ENCODE assay signal across 9 cellular contexts in the genomic region with DNA sequence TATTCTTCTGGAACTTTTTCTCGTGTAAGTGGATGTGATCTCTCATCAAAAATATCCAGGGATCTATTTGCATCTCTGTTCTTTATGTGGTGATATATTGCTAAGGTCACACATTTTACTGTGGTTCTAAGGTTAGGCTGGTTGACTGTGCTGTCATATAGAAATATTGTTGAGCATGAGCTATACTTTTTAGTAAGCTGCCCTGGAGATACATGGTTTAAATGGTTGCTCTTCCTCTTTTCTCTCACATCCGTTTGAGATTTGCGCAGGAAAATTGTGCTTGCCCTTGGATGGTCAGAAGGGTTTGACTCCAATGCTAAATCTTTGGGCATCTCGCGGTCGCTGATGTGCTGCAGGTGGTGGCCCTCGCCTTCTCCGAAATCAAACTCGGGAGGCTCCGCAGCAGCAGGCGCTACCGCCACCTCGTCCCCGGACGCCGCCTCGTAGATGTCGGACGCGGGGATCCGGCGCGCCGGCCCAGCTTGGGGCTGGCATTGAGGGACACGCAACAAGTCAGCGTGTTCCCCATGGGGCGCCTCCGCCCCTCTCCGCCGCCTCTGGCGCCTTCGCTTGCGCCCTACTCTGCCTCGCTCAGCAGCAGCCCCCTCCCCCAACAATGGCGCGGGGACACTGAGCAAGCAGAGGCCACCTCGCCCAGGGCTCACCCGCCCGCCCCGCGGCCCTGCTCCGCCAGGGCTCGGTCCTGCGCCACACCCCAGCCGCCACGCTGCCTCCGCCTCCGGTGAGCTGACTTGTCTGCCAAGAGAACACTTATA.
DNase-seq lines count a peak whose midpoint lies in the region; ATAC-seq and TF ChIP-seq lines count a peak whose summit lies in the region.
"Had no signal": no experiment of that assay in that cellular context is flagged by ENCODE, and none has a peak within 500 bp of the region (broad histone marks: within the 10 kb centered on the region; RNA-seq: fewer than 3 reads in every experiment).

No MANE protein-coding gene starts in this region.

- H3K4me3 ChIP-seq in dorsolateral prefrontal cortex = peak overlapping the region in 43 of 59 donors; percentile 6 to 52 (median 30)
- H3K4me3 ChIP-seq: BLaER1 had no signal

- intact Hi-C loops in dorsolateral prefrontal cortex (cut with DNase I) = no loop called here

- no peak overlapping the region for H3K27ac ChIP-seq in dorsolateral prefrontal cortex
- H3K27ac ChIP-seq: BLaER1 had no signal

- DNase-seq in AML-193 (lab: John Stamatoyannopoulos, UW) (peak; percentile 10 to 21), dorsolateral prefrontal cortex (peak in 1 of 10 donors; percentile 3), LoVo (ENCODE audit: low spot score) (no peak), NCI-H1092 (lab: John Stamatoyannopoulos, UW) (no peak)
- peak; percentile 37 for DNase-seq in stimulated activated CD4-positive, alpha-beta T cell treated with anti-CD3 and anti-CD28 coated beads, Interleukin-12 subunit alpha, Interleukin-12 subunit beta, amount 100 ng/mL, for 4 hours

- no peak for TF ChIP-seq CTCF in dorsolateral prefrontal cortex (IDR thresholded peaks at IDR 0.05 in 54 of 56, conservative IDR thresholded peaks at IDR 0.05 in 2 of 56; ENCODE audit: low read depth in 1 of 56, partially characterized antibody in 56 of 56)

- H3K27me3 ChIP-seq in dorsolateral prefrontal cortex = peaks cover 0 to 74% (median 29%) of the 10 kb centered on the region in 45 donors

- peak; percentile 73 for ATAC-seq in HG02678 (IDR thresholded peaks at IDR 0.05; ENCODE audit: unreplicated experiment)
- ATAC-seq in activated CD4-positive, CD25-positive, alpha-beta regulatory T cell treated with anti-CD3 and anti-CD28 coated beads, Interleukin-2, amount 50 U/mL, for 24 hours = peak; percentile 44 to 62
- ATAC-seq in HG03469 (IDR thresholded peaks at IDR 0.05; ENCODE audit: unreplicated experiment) = no peak

Comparison
In these comparisons a context has a peak if more than half of its experiments do, and no peak if none do; other contexts are left out.
1. DNase-seq: peak in AML-193 (2 of 2) and stimulated activated CD4-positive, alpha-beta T cell treated with anti-CD3 and anti-CD28 coated beads, Interleukin-12 subunit alpha, Interleukin-12 subunit beta, amount 100 ng/mL, for 4 hours (single experiment); none in LoVo (single experiment) and NCI-H1092 (single experiment).